ENCODE assay signal across 8 cellular contexts in the genomic region with DNA sequence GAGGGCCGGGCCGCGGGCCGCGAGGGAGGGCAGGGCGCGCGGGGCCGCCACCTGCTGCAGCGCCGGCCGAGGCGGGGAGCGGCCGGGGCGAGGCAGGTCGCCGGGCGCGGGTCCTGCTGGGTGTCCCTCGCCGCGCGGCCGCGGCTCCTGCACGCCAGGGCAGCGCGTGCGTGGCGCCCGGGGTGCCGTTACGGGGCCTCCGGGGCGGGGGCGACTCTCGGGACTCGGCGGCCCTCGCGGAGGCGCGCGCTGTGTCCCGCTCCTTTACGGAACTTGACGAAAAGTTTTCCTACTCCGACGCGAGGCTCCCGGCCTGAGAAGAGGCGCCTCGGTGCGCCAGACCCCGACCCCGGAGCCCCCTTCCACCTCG.
A peak's percentile ranks its signal among the peaks of the same experiment; 100 is the strongest.
DNase-seq lines count a peak whose midpoint lies in the region; ATAC-seq, FAIRE-seq and TF ChIP-seq lines count a peak whose summit lies in the region.

No MANE protein-coding gene starts in this region.

- H3K4me1 Mint-ChIP-seq in activated naive CD4-positive, alpha-beta T cell treated with anti-CD3 and anti-CD28 coated beads, Interleukin-2, amount 50 U/mL, for 24 hours, result peaks cover 59% of the 10 kb centered on the region

- H2AFZ ChIP-seq in DND-41 (ENCODE audit: low read depth, low read length), result peak overlapping the region; percentile 77

- peak; percentile 5; the same call in 2 of the 3 replicates for ATAC-seq in DND-41 (ENCODE audit: insufficient read depth, low read depth)
- peak; percentile 28 for ATAC-seq in GM21447 (IDR thresholded peaks at IDR 0.05; ENCODE audit: unreplicated experiment)

- peak overlapping the region; percentile 100 for H3K4me2 ChIP-seq in DND-41 (ENCODE audit: insufficient read depth, low read length)

- DNase-seq in DND-41 (peak; percentile 49), NCI-H345 treated with DMSO at 0.1 percent for 48 hours (lab: John Stamatoyannopoulos, UW; ENCODE audit: unreplicated experiment) (no peak), urothelium cell line (ENCODE audit: low spot score) (no peak)
- peak; percentile 26 for DNase-seq in stimulated activated CD4-positive, alpha-beta T cell treated with anti-CD3 and anti-CD28 coated beads, Interleukin-2, amount 100 ng/mL, for 4 hours (ENCODE audit: low read depth)

- peaks cover 18% of the 10 kb centered on the region; the same call in 1 of the 2 replicates for H4K20me1 ChIP-seq in DND-41 (ENCODE audit: insufficient read depth, low read length)

- no peak for TF ChIP-seq CTCF in DND-41 (IDR thresholded peaks at IDR 0.05; ENCODE audit: borderline replicate concordance, extremely low read depth, low read length, poor library complexity, severe bottlenecking)

- H3K9me3 Mint-ChIP-seq in activated naive CD4-positive, alpha-beta T cell treated with anti-CD3 and anti-CD28 coated beads, Interleukin-2, amount 50 U/mL, for 24 hours, result no peaks in the 10 kb centered on the region

- H3K79me2 ChIP-seq in DND-41 (ENCODE audit: insufficient read depth, low read length), result peaks cover 34% of the 10 kb centered on the region

- H3K27ac ChIP-seq in DND-41 (ENCODE audit: low read length) (peak overlapping the region; percentile 63), HUES6 (ENCODE audit: low read depth, low read length) (no peak overlapping the region), iPS-18a (ENCODE audit: low read length) (no peak overlapping the region)

- peak overlapping the region; percentile 93 for H3K27ac Mint-ChIP-seq in activated naive CD4-positive, alpha-beta T cell treated with anti-CD3 and anti-CD28 coated beads, Interleukin-2, amount 50 U/mL, for 24 hours

- H3K27me3 Mint-ChIP-seq in activated naive CD4-positive, alpha-beta T cell treated with anti-CD3 and anti-CD28 coated beads, Interleukin-2, amount 50 U/mL, for 24 hours, result no peaks in the 10 kb centered on the region

- H3K4me3 Mint-ChIP-seq in activated naive CD4-positive, alpha-beta T cell treated with anti-CD3 and anti-CD28 coated beads, Interleukin-2, amount 50 U/mL, for 24 hours, result peak overlapping the region; percentile 91

- H3K36me3 ChIP-seq in DND-41 (ENCODE audit: insufficient read depth, low read length), result no peaks in the 10 kb centered on the region
- no peaks in the 10 kb centered on the region for H3K36me3 ChIP-seq in HUES6 (ENCODE audit: control insufficient read depth, insufficient read depth, low read length)
- H3K36me3 ChIP-seq in iPS-18a (ENCODE audit: control insufficient read depth, low read depth, low read length), result no peaks in the 10 kb centered on the region

- peak overlapping the region; percentile 94 for H3K9ac ChIP-seq in DND-41 (ENCODE audit: low read depth, low read length)
- H3K9ac ChIP-seq in HUES6 (ENCODE audit: low read length), result peak overlapping the region; percentile 50
- peak overlapping the region; percentile 31 for H3K9ac ChIP-seq in iPS-18a (ENCODE audit: low read length)

- H3K36me3 Mint-ChIP-seq in activated naive CD4-positive, alpha-beta T cell treated with anti-CD3 and anti-CD28 coated beads, Interleukin-2, amount 50 U/mL, for 24 hours, result no peaks in the 10 kb centered on the region

- H3K9me3 ChIP-seq in DND-41 (ENCODE audit: insufficient read depth, low read length, severe bottlenecking), result no peaks in the 10 kb centered on the region
- H3K9me3 ChIP-seq in HUES6 (ENCODE audit: control insufficient read depth, insufficient read depth, low read depth, low read length), result no peaks in the 10 kb centered on the region
- H3K9me3 ChIP-seq in iPS-18a (ENCODE audit: control insufficient read depth, low read depth, low read length), result no peaks in the 10 kb centered on the region

- FAIRE-seq in urothelium cell line (lab: Jason Lieb, UNC), result no peak

- H3K27me3 ChIP-seq in DND-41 (ENCODE audit: insufficient read depth, low read length, poor library complexity) (no peaks in the 10 kb centered on the region), HUES6 (ENCODE audit: control insufficient read depth, insufficient read depth, low read length) (peaks cover 32% of the 10 kb centered on the region), iPS-18a (ENCODE audit: control insufficient read depth, insufficient read depth, low read length) (peaks cover 37% of the 10 kb centered on the region)

- H3K4me3 ChIP-seq in DND-41 (ENCODE audit: low read depth in 1 of 2, low read length in 2 of 2) (peak overlapping the region; percentile 57 to 90), HUES6 (ENCODE audit: low read depth, low read length) (peak overlapping the region; percentile 90), iPS-18a (ENCODE audit: low read length) (peak overlapping the region; percentile 87)

- H3K4me1 ChIP-seq in DND-41 (ENCODE audit: insufficient read depth, low read length) (peaks cover 25% of the 10 kb centered on the region), HUES6 (ENCODE audit: control insufficient read depth, insufficient read depth, low read length) (peaks cover 26% of the 10 kb centered on the region), iPS-18a (ENCODE audit: control insufficient read depth, low read depth, low read length) (peaks cover 20% of the 10 kb centered on the region)

Comparison
In these comparisons a context has a peak if more than half of its experiments do, and no peak if none do; other contexts are left out.
1. DNase-seq: peak in DND-41 (single experiment) and stimulated activated CD4-positive, alpha-beta T cell treated with anti-CD3 and anti-CD28 coated beads, Interleukin-2, amount 100 ng/mL, for 4 hours (single experiment); none in NCI-H345 treated with DMSO at 0.1 percent for 48 hours (single experiment) and urothelium cell line (single experiment).
2. H3K9ac ChIP-seq: peak in every context shown above with its lines; median percentile 94 in DND-41; 50 in HUES6; 31 in iPS-18a.
3. Peak in every context shown above with its lines, with median percentiles within 50 percentile points of each other: H3K4me3 ChIP-seq.